Comparison of ENCODE assay signal across 12 cellular contexts in the genomic region with DNA sequence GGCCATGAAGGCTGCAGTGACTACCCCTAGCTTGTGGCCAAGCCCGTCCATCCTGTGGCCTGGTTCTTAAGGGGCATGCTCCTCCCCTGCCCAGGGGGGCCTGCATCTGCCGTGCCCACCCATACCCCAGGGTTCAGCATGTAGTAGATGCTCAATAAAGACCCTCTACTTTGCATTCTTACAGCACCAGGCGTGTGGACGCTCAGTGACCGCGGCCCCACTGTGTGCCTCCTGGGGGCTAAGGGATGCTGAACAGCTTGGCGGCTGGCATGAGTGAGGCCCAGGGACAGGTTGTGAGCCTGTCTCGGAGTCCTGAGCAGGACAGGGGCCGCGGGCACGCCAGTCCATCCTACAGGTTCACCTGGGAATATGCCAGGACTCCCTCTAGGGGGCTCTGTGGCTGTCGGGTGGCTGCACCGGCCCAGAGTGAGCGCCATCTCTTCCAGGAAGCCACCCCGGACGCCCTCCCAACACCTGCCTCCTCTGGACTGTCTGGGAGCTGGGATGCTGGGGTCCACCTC. TPM values are rescaled to one million over a fixed set of nuclear protein-coding genes. Genes with fewer than 3 reads are reported as not detected.
A peak's percentile ranks its signal among the peaks of the same experiment; 100 is the strongest.
DNase-seq lines count a peak whose midpoint lies in the region; ATAC-seq and TF ChIP-seq lines count a peak whose summit lies in the region.
"Had no signal": no experiment of that assay in that cellular context is flagged by ENCODE, and none has a peak within 500 bp of the region (broad histone marks: within the 10 kb centered on the region; RNA-seq: fewer than 3 reads in every experiment).

No MANE protein-coding gene starts in this region.

- CTCF ChIA-PET in activated CD8-positive, alpha-beta memory T cell treated with anti-CD3 and anti-CD28 coated beads, Interleukin-2, amount 10 ng/mL, durations not matched to agents 7 days and 5 days (lab: Charles Lee) = interaction anchor here (0.6 to 1.5 kb wide), 2 partner anchors 48 to 501 kb away, joined by 3 to 4 read pairs; no protein-coding TSS in a partner anchor

- H3K27me3 Mint-ChIP-seq in activated CD8-positive, alpha-beta memory T cell treated with anti-CD3 and anti-CD28 coated beads, Interleukin-2, amount 10 ng/mL, durations not matched to agents 7 days and 5 days = no peaks in the 10 kb centered on the region
- H3K27me3 Mint-ChIP-seq: memory B cell had no signal

- TF ChIP-seq CTCF in NB4 (IDR thresholded peaks at IDR 0.05; ENCODE audit: low read depth, low read length) = peak; percentile 11
- TF ChIP-seq CTCF in choroid plexus epithelial cell (conservative IDR thresholded peaks at IDR 0.05; ENCODE audit: low read depth, low read length) = peak; percentile 8
- peak; percentile 14 for TF ChIP-seq CTCF in retinal pigment epithelial cell (conservative IDR thresholded peaks at IDR 0.05; ENCODE audit: low read depth, low read length)

- H3K9me3 Mint-ChIP-seq in activated CD8-positive, alpha-beta memory T cell treated with anti-CD3 and anti-CD28 coated beads, Interleukin-2, amount 10 ng/mL, durations not matched to agents 7 days and 5 days (ENCODE audit: low read depth) = no peaks in the 10 kb centered on the region
- H3K9me3 Mint-ChIP-seq: memory B cell had no signal

- no peak for TF ChIP-seq POLR2A in NB4 (IDR thresholded peaks at IDR 0.05; ENCODE audit: extremely low read depth, insufficient read length)

- ATAC-seq in activated CD8-positive, alpha-beta memory T cell treated with anti-CD3 and anti-CD28 coated beads, Interleukin-2, amount 10 ng/mL, durations not matched to agents 7 days and 5 days = no peak
- ATAC-seq: pancreas had no signal

- H3K4me1 Mint-ChIP-seq in activated CD8-positive, alpha-beta memory T cell treated with anti-CD3 and anti-CD28 coated beads, Interleukin-2, amount 10 ng/mL, durations not matched to agents 7 days and 5 days = peaks cover 70% of the 10 kb centered on the region

- H3K4me3 ChIP-seq in NB4 (ENCODE audit: low read depth, low read length) (no peak overlapping the region), choroid plexus epithelial cell (ENCODE audit: low read depth, low read length) (no peak overlapping the region), retinal pigment epithelial cell (ENCODE audit: low read length) (no peak overlapping the region)
- H3K4me3 ChIP-seq: pancreas had no signal

- H3K27ac Mint-ChIP-seq in activated CD8-positive, alpha-beta memory T cell treated with anti-CD3 and anti-CD28 coated beads, Interleukin-2, amount 10 ng/mL, durations not matched to agents 7 days and 5 days = peak overlapping the region; percentile 73
- H3K27ac Mint-ChIP-seq: memory B cell had no signal

- H3K36me3 Mint-ChIP-seq in activated CD8-positive, alpha-beta memory T cell treated with anti-CD3 and anti-CD28 coated beads, Interleukin-2, amount 10 ng/mL, durations not matched to agents 7 days and 5 days = peaks cover 8% of the 10 kb centered on the region
- H3K36me3 Mint-ChIP-seq: memory B cell had no signal

- no peak for DNase-seq in activated CD8-positive, alpha-beta memory T cell treated with anti-CD3 and anti-CD28 coated beads, Interleukin-2, amount 10 ng/mL, durations not matched to agents 7 days and 5 days
- DNase-seq in activated CD8-positive, alpha-beta memory T cell treated with anti-CD3 and anti-CD28 coated beads, Interleukin-2, amount 50 U/mL, for 48 hours = no peak
- DNase-seq in NB4 (ENCODE audit: low read depth) = no peak
- no peak for DNase-seq in choroid plexus epithelial cell (ENCODE audit: low read depth)
- no peak for DNase-seq in retinal pigment epithelial cell (ENCODE audit: low read depth)
- DNase-seq in COLO668 (lab: John Stamatoyannopoulos, UW; ENCODE audit: unreplicated experiment) = no peak
- DNase-seq in NCI-H446 (lab: John Stamatoyannopoulos, UW) = no peak
- no peak for DNase-seq in iPS-NIHi7 (ENCODE audit: extremely low spot score)
- DNase-seq: activated T-cell treated with anti-CD3 and anti-CD28 coated beads, Interleukin-2, amount 50 U/mL, for 1 hour; NCI-H1105 treated with DMSO at 0.1 percent for 48 hours; pancreas had no signal

- H3K4me3 Mint-ChIP-seq in activated CD8-positive, alpha-beta memory T cell treated with anti-CD3 and anti-CD28 coated beads, Interleukin-2, amount 10 ng/mL, durations not matched to agents 7 days and 5 days = no peak overlapping the region
- H3K4me3 Mint-ChIP-seq: memory B cell had no signal

RNA-seq across cellular contexts. Expression of a gene that starts 9.1 kb away (rescaled TPM):
- total RNA-seq in activated CD8-positive, alpha-beta memory T cell treated with anti-CD3 and anti-CD28 coated beads, Interleukin-2, amount 10 ng/mL, durations not matched to agents 7 days and 5 days = 10 to 100 TPM; 67.3 to 73.5 TPM

RNA-seq across cellular contexts. Expression of a gene that starts 53.9 kb away (rescaled TPM):
- total RNA-seq in activated CD8-positive, alpha-beta memory T cell treated with anti-CD3 and anti-CD28 coated beads, Interleukin-2, amount 10 ng/mL, durations not matched to agents 7 days and 5 days = 10 to 100 TPM; 88.0 to 96.7 TPM
